8 cellular contexts compared by ENCODE assay signal in the genomic region with DNA sequence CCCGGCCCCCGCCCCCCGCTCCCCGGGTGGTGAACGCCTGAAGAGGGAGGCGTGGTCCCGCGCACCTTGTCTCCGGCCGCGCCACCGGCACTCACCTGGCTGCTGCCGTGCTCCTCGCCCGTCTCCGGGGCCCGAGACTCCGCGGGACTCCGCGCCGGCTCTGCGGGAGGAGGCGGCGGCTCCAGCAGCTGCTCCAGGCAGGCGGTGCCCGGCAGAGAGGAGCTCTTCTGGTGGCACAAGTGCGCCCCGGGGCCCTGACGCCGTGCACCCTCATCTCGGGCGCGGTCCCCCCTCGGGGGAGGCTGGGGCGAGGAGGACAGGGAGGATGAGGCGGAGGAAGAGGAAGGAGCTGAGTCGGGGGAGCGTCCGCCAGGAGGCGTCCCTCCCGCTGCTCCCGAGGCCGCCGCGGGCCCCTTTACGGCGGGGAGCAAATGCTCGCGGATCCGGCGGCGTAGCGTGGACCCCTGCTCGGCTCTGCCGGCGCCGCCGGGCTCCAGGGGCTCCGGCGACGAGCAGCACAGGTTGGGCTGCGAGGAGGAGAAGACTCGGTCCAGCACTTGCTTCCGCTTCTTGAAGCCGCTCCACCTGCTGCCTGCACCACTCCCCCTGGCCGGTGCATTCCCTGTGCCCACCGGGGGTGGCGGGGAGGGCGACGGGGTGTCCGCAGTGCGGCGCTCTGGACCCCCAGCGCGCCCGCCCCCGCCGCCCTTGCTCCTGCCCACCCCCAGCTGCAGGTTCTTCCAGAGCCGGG. TPM values are rescaled to one million over a fixed set of nuclear protein-coding genes. Genes with fewer than 3 reads are reported as not detected.
DNase-seq lines count a peak whose midpoint lies in the region; TF ChIP-seq lines count a peak whose summit lies in the region.

No MANE protein-coding gene starts in this region.

- in situ Hi-C loops in HAP-1 (cut with MboI; ENCODE audit: low sequenced_read_pairs): no loop called here

- TF ChIP-seq POLR2A in NB4 (IDR thresholded peaks at IDR 0.05; ENCODE audit: extremely low read depth, insufficient read length) (no peak), ovary (IDR thresholded peaks at IDR 0.05) (no peak)

- H3K4me3 ChIP-seq in HAP-1: peak overlapping the region; percentile 42
- H3K4me3 ChIP-seq in NB4 (ENCODE audit: low read depth, low read length): peak overlapping the region; percentile 44
- peak overlapping the region; percentile 39 for H3K4me3 ChIP-seq in ovary

- H3K36me3 ChIP-seq in HAP-1 (replicated peaks) (no peaks in the 10 kb centered on the region), ovary (no peaks in the 10 kb centered on the region)

- no peaks in the 10 kb centered on the region for H3K36me3 Mint-ChIP-seq in activated CD4-positive, alpha-beta T cell treated with anti-CD3 and anti-CD28 coated beads, Interleukin-2, amount 10 ng/mL, durations not matched to agents 7 days and 5 days (ENCODE audit: low read depth)

- peaks cover 68% of the 10 kb centered on the region for H3K27me3 Mint-ChIP-seq in activated CD4-positive, alpha-beta T cell treated with anti-CD3 and anti-CD28 coated beads, Interleukin-2, amount 10 ng/mL, durations not matched to agents 7 days and 5 days

- 0 to 2% (median 1%) methylated on average over 45 to 80 of the region's 80 CpGs for WGBS in ovary, 3 donors

- no peak overlapping the region for H3K4me3 Mint-ChIP-seq in activated CD4-positive, alpha-beta T cell treated with anti-CD3 and anti-CD28 coated beads, Interleukin-2, amount 10 ng/mL, durations not matched to agents 7 days and 5 days

- H3K9me3 Mint-ChIP-seq in activated CD4-positive, alpha-beta T cell treated with anti-CD3 and anti-CD28 coated beads, Interleukin-2, amount 10 ng/mL, durations not matched to agents 7 days and 5 days: no peaks in the 10 kb centered on the region

- no peaks in the 10 kb centered on the region for H3K4me1 ChIP-seq in HAP-1
- peaks cover 1% of the 10 kb centered on the region for H3K4me1 ChIP-seq in ovary (ENCODE audit: insufficient read depth)

- H3K4me1 Mint-ChIP-seq in activated CD4-positive, alpha-beta T cell treated with anti-CD3 and anti-CD28 coated beads, Interleukin-2, amount 10 ng/mL, durations not matched to agents 7 days and 5 days: peaks cover 10% of the 10 kb centered on the region

- DNase-seq in activated CD4-positive, alpha-beta T cell treated with anti-CD3 and anti-CD28 coated beads, Interleukin-2, amount 10 ng/mL, durations not matched to agents 7 days and 5 days: peak; percentile 20
- no peak for DNase-seq in activated CD4-positive, alpha-beta T cell treated with anti-CD3 and anti-CD28 coated beads for 1 hour
- DNase-seq in HAP-1 (ENCODE audit: low spot score in 2 of 2) (peak; percentile 32 to 60), NB4 (ENCODE audit: low read depth) (peak; percentile 69), head of caudate nucleus (peak in 33 of 42 donors; percentile 6 to 62 (median 28)), ovary (peak in 1 of 5 donors; percentile 13)
- peak; percentile 68 for DNase-seq in activated CD8-positive, alpha-beta memory T cell treated with anti-CD3 and anti-CD28 coated beads for 24 hours
- no peak for DNase-seq in central memory CD4-positive, alpha-beta T cell

- H3K27me3 ChIP-seq in HAP-1 (ENCODE audit: low read depth) (peaks cover 48% of the 10 kb centered on the region), ovary (no peaks in the 10 kb centered on the region)

- CTCF ChIA-PET in activated CD4-positive, alpha-beta T cell treated with anti-CD3 and anti-CD28 coated beads, Interleukin-2, amount 10 ng/mL, durations not matched to agents 7 days and 5 days (lab: Charles Lee): no interaction called here

- no peak overlapping the region for H3K27ac ChIP-seq in ovary

- intact Hi-C loops in head of caudate nucleus (cut with DNase I): no loop called here
- intact Hi-C loops in ovary (cut with DNase I): no loop called here

- TF ChIP-seq CTCF in NB4 (IDR thresholded peaks at IDR 0.05; ENCODE audit: low read depth, low read length): peak; percentile 46
- TF ChIP-seq CTCF in ovary (IDR thresholded peaks at IDR 0.05): no peak

- H3K27ac Mint-ChIP-seq in activated CD4-positive, alpha-beta T cell treated with anti-CD3 and anti-CD28 coated beads, Interleukin-2, amount 10 ng/mL, durations not matched to agents 7 days and 5 days: no peak overlapping the region

- no peaks in the 10 kb centered on the region for H3K9me3 ChIP-seq in HAP-1
- H3K9me3 ChIP-seq in ovary: no peaks in the 10 kb centered on the region

- no peak for TF ChIP-seq EP300 in ovary (IDR thresholded peaks at IDR 0.05)

- POLR2A ChIA-PET in activated CD4-positive, alpha-beta T cell treated with anti-CD3 and anti-CD28 coated beads, Interleukin-2, amount 10 ng/mL, durations not matched to agents 7 days and 5 days (lab: Charles Lee): interaction anchor here (0.7 kb wide), 1 partner anchor 737 kb away, joined by 4 read pairs; no protein-coding TSS in a partner anchor

RNA-seq across cellular contexts. Expression of gene MCTP1, which starts 1.0 kb away (rescaled TPM):
- under 1 TPM in 1 of 2 experiments, not detected in 1; 0.08 TPM for total RNA-seq in activated CD4-positive, alpha-beta T cell treated with anti-CD3 and anti-CD28 coated beads, Interleukin-2, amount 10 ng/mL, durations not matched to agents 7 days and 5 days
- 10 to 100 TPM in 1 of 7 donors, 1 to 10 TPM in 6; 1.7 to 11.4 (median 5.1) TPM for total RNA-seq in ovary
- 1 to 10 TPM; 2.7 to 5.0 TPM for polyA plus RNA-seq in ovary

Comparison
In these comparisons a context has a peak if more than half of its experiments do, and no peak if none do; other contexts are left out.
1. DNase-seq: peak in activated CD4-positive, alpha-beta T cell treated with anti-CD3 and anti-CD28 coated beads, Interleukin-2, amount 10 ng/mL, durations not matched to agents 7 days and 5 days (single experiment), HAP-1 (2 of 2), NB4 (single experiment), activated CD8-positive, alpha-beta memory T cell treated with anti-CD3 and anti-CD28 coated beads for 24 hours (single experiment) and head of caudate nucleus (33 of 42); none in activated CD4-positive, alpha-beta T cell treated with anti-CD3 and anti-CD28 coated beads for 1 hour (single experiment) and central memory CD4-positive, alpha-beta T cell (single experiment).
2. Peak in every context shown above with its lines, with median percentiles within 50 percentile points of each other: H3K4me3 ChIP-seq.